16 cellular contexts compared by ENCODE assay signal in the genomic region with DNA sequence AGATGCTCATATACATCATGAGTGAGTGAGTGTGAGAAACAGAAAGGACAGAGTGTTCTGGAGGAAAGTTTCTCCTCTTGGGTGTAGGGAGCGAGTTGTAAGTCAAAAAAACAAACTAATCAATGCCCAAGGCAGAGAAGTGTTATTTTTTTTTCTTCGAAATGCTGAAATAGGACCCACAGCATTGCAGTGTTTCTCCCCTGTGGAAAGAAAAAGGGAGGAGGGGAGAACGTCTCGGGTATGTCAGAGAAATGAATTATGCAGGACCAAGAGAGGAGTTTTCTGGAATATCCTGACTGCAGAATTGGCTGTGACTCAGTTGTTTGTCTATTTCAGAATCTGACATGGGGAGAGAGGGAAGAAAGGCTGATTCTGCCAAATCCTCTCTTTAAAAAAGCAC.
DNase-seq lines count a peak whose midpoint lies in the region; ATAC-seq and TF ChIP-seq lines count a peak whose summit lies in the region.
"Had no signal": no experiment of that assay in that cellular context is flagged by ENCODE, and none has a peak within 500 bp of the region (broad histone marks: within the 10 kb centered on the region; RNA-seq: fewer than 3 reads in every experiment).

No MANE protein-coding gene starts in this region.

- H3K9me1 ChIP-seq in IMR-90 (ENCODE audit: insufficient read depth, low read length): peaks cover 11% of the 10 kb centered on the region; the same call in 1 of the 2 replicates

- H3K18ac ChIP-seq in IMR-90 (ENCODE audit: low read depth, low read length): peak overlapping the region; percentile 33; the same call in 1 of the 2 replicates

- peak; percentile 24 for DNase-seq in IMR-90
- peak; percentile 51 for DNase-seq in astrocyte of the spinal cord (ENCODE audit: low read depth, low spot score)
- no peak for DNase-seq in left ventricle myocardium superior
- DNase-seq in skeletal muscle cell (ENCODE audit: low read depth): peak; percentile 76
- DNase-seq in COLO668 (lab: John Stamatoyannopoulos, UW; ENCODE audit: unreplicated experiment): no peak
- no peak for DNase-seq in psoas muscle
- no peak for DNase-seq in DMS153 treated with DMSO at 0.1 percent for 48 hours (lab: John Stamatoyannopoulos, UW; ENCODE audit: unreplicated experiment)
- DNase-seq: activated CD4-positive, alpha-beta T cell treated with anti-CD3 and anti-CD28 coated beads for 4 hours; activated CD8-positive, alpha-beta memory T cell treated with anti-CD3 and anti-CD28 coated beads, Interleukin-2, amount 50 U/mL, for 4 hours; AML-193; effector memory CD4-positive, alpha-beta T cell; naive B cell; SHP77 treated with DMSO at 0.1 percent for 48 hours; stimulated activated CD4-positive, alpha-beta T cell treated with anti-CD3 and anti-CD28 coated beads, Interleukin-2, amount 100 ng/mL, for 24 hours; T-helper 9 cell had no signal

- TF ChIP-seq RAD21 in IMR-90 (IDR thresholded peaks at IDR 0.05; ENCODE audit: low read length): no peak

- ATAC-seq in IMR-90 (ENCODE audit: low read depth) (peak; percentile 24), left ventricle myocardium superior (peak; percentile 38), HG02981 (IDR thresholded peaks at IDR 0.05; ENCODE audit: unreplicated experiment) (no peak), psoas muscle (no peak)

- CTCF ChIA-PET in IMR-90 (lab: Yijun Ruan, JAX): no interaction called here

- H4K91ac ChIP-seq in IMR-90 (ENCODE audit: insufficient read depth, low read depth, low read length): peak overlapping the region; percentile 47

- H4K8ac ChIP-seq in IMR-90 (ENCODE audit: low read depth in 2 of 2, low read length in 2 of 2): peak overlapping the region; percentile 56 to 75

- peak overlapping the region; percentile 32 for H3K14ac ChIP-seq in IMR-90 (replicated peaks; ENCODE audit: low read depth, low read length)

- H2BK5ac ChIP-seq in IMR-90 (ENCODE audit: low read depth, low read length, poor library complexity, severe bottlenecking): peak overlapping the region; percentile 49

- H3K27me3 ChIP-seq in IMR-90 (ENCODE audit: control insufficient read depth, insufficient read depth, low read length) (no peaks in the 10 kb centered on the region), psoas muscle (ENCODE audit: insufficient read depth in 3 of 3, low read length in 2 of 3) (no peaks in the 10 kb centered on the region)

- in situ Hi-C loops in IMR-90 (cut with MboI; ENCODE audit: low sequenced_read_pairs) (no loop called here), astrocyte of the spinal cord (cut with HindIII; ENCODE audit: low sequenced_read_pairs) (no loop called here)

- H3K27ac ChIP-seq in IMR-90 (ENCODE audit: insufficient read depth, low read length): no peak overlapping the region
- no peak overlapping the region for H3K27ac ChIP-seq in psoas muscle

- H3K79me1 ChIP-seq in IMR-90 (ENCODE audit: low read depth in 1 of 2, low read length in 2 of 2): peaks cover 0 to 7% of the 10 kb centered on the region in 2 experiments; a peak in 1 of 4 replicates

- peak overlapping the region; percentile 34 for H3K23ac ChIP-seq in IMR-90 (ENCODE audit: low read depth, low read length)

- H3K4me2 ChIP-seq in IMR-90 (ENCODE audit: low read depth, low read length): peak overlapping the region; percentile 26; the same call in 1 of the 2 replicates

- H3K36me3 ChIP-seq in IMR-90 (ENCODE audit: control insufficient read depth, insufficient read depth, low read length): no peaks in the 10 kb centered on the region; the same call in 1 of the 2 replicates
- H3K36me3 ChIP-seq in psoas muscle (ENCODE audit: insufficient read depth in 1 of 2, low read depth in 1 of 2): no peaks in the 10 kb centered on the region

- no peak overlapping the region for H2AK9ac ChIP-seq in IMR-90 (replicated peaks; ENCODE audit: low read depth, low read length, poor library complexity)

- no TSS peak for BruUV-seq in IMR-90 (replicated peaks; lab: Mats Ljungman, UMichigan)

- peak overlapping the region; percentile 67 for H2BK120ac ChIP-seq in IMR-90 (ENCODE audit: low read depth, low read length)

- H2AK5ac ChIP-seq in IMR-90 (ENCODE audit: low read depth, low read length): peak overlapping the region; percentile 37; the same call in 1 of the 2 replicates

- H4K20me1 ChIP-seq in IMR-90 (ENCODE audit: insufficient read depth, low read length): no peaks in the 10 kb centered on the region

- H3K56ac ChIP-seq in IMR-90 (ENCODE audit: extremely low read depth, insufficient read depth, low read length): peak overlapping the region; percentile 52

- TF ChIP-seq CTCF in IMR-90 (conservative IDR thresholded peaks at IDR 0.05; ENCODE audit: low read depth, low read length) (no peak), astrocyte of the spinal cord (IDR thresholded peaks at IDR 0.05; ENCODE audit: low read depth, low read length) (no peak), psoas muscle (IDR thresholded peaks at IDR 0.05) (no peak)

- H3K4me1 ChIP-seq in IMR-90 (ENCODE audit: control insufficient read depth, insufficient read depth, low read length) (peaks cover 6% of the 10 kb centered on the region), psoas muscle (no peaks in the 10 kb centered on the region)

- no peak for TF ChIP-seq POLR2A in IMR-90 (IDR thresholded peaks at IDR 0.05; ENCODE audit: low read depth, low read length)

- H3K4me3 ChIP-seq in IMR-90 (ENCODE audit: insufficient read depth, low read depth, low read length): no peak overlapping the region
- no peak overlapping the region for H3K4me3 ChIP-seq in astrocyte of the spinal cord (ENCODE audit: low read depth, low read length)
- no peak overlapping the region for H3K4me3 ChIP-seq in skeletal muscle cell (ENCODE audit: low read depth, low read length)
- H3K4me3 ChIP-seq in psoas muscle: no peak overlapping the region

- peak overlapping the region; percentile 84; the same call in 2 of the 3 replicates for H2BK15ac ChIP-seq in IMR-90 (ENCODE audit: low read depth, low read length)

- intact Hi-C loops in IMR-90 (cut with micrococcal nuclease) (no loop called here), left ventricle myocardium superior (cut with micrococcal nuclease) (no loop called here), psoas muscle (cut with DNase I) (no loop called here)

- H2AFZ ChIP-seq in IMR-90 (replicated peaks; ENCODE audit: low read length, poor library complexity): peak overlapping the region; percentile 77

- H3K9me3 ChIP-seq in IMR-90 (ENCODE audit: control insufficient read depth, insufficient read depth, low read length) (no peaks in the 10 kb centered on the region), psoas muscle (no peaks in the 10 kb centered on the region)

- peak overlapping the region; percentile 7; the same call in 1 of the 2 replicates for H4K5ac ChIP-seq in IMR-90 (ENCODE audit: low read depth, low read length)

- dilution Hi-C loops in IMR-90 (cut with HindIII; ENCODE audit: low sequenced_read_pairs, unreplicated experiment): no loop called here

- H3K4ac ChIP-seq in IMR-90 (ENCODE audit: low read depth, low read length): peak overlapping the region; percentile 77

- POLR2A ChIA-PET in IMR-90 (lab: Charles Lee; ENCODE audit: unreplicated experiment): interaction anchor here (0.9 kb wide), 1 partner anchor 12 kb away, joined by 6 read pairs; no protein-coding TSS in a partner anchor

- peak overlapping the region; percentile 10; the same call in 1 of the 2 replicates for H3K9ac ChIP-seq in IMR-90 (ENCODE audit: low read depth, low read length)

- WGBS in IMR-90 (ENCODE audit: extremely low coverage in 2 of 2, insufficient read length in 1 of 2), 2 experiments: no CpG with 5 or more reads among the region's 4 CpGs
- WGBS in psoas muscle, 3 donors: 47 to 62% (median 56%) methylated on average over 4 of the region's 4 CpGs

- peak overlapping the region; percentile 70 for H2BK20ac ChIP-seq in IMR-90 (ENCODE audit: low read depth, low read length)

TF ChIP-seq in IMR-90, 13 proteins besides CTCF, POLR2A, EP300 and RAD21:
- TF ChIP-seq MAFK (IDR thresholded peaks at IDR 0.05; ENCODE audit: low read depth, low read length): no peak
- TF ChIP-seq SMC3 (IDR thresholded peaks at IDR 0.05; ENCODE audit: low read depth, low read length): no peak
- TF ChIP-seq FOS (IDR thresholded peaks at IDR 0.05; ENCODE audit: low read depth, low read length): no peak
- no peak for TF ChIP-seq MAZ (IDR thresholded peaks at IDR 0.05; ENCODE audit: borderline replicate concordance, low read depth, low read length)
- no peak for TF ChIP-seq NFE2L2 (IDR thresholded peaks at IDR 0.05; ENCODE audit: low read depth, low read length)
- TF ChIP-seq CHD1 (IDR thresholded peaks at IDR 0.05; ENCODE audit: low read depth, low read length): no peak
- TF ChIP-seq RFX5 (IDR thresholded peaks at IDR 0.05; ENCODE audit: low read depth, low read length): no peak
- no peak for TF ChIP-seq CEBPB (IDR thresholded peaks at IDR 0.05; ENCODE audit: low read depth, low read length)

Comparison
In these comparisons a context has a peak if more than half of its experiments do, and no peak if none do; other contexts are left out.
1. ATAC-seq: peak in IMR-90 (single experiment) and left ventricle myocardium superior (single experiment); none in HG02981 (single experiment) and psoas muscle (0 of 4).
2. DNase-seq: peak in IMR-90 (single experiment), astrocyte of the spinal cord (single experiment) and skeletal muscle cell (single experiment); none in left ventricle myocardium superior (single experiment), COLO668 (single experiment), psoas muscle (0 of 2) and DMS153 treated with DMSO at 0.1 percent for 48 hours (single experiment).